Comparison of ENCODE assay signal across 9 cellular contexts in the genomic region with DNA sequence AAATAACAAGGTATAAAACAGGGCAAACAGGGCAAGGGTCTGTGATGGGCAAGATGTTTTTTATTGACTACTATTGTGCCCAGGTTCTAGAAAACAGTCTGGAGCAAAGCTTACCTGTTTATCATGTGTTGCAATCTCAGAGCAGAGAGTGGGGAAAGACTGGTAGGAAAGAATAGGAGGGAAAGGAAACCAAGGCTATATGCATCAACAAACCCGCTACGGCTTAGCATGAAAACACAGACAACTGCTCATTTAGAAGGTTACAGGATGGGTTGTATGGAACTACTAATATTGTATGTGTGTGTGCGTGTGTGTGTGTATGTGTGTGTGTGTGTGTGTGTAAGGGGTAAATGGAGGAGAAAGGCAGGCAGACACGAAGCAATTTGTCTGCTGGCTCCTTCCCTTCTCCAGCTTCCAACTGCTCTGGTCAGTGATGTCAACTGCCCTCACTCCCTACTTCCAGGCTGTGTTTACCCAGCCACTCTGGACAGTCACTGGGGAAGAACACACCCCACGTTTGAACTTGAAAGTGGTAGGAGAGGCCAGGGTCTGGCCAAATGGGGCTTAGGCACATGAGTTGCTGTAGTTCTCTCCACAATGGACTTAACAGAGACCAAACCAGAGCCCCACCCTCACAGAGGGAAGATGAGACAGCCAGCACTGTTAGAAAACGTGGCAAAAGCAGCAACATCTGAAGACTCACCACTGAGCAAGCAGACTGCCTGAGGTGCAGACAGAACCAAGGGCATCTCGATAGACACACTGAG. TPM values are rescaled to one million over a fixed set of nuclear protein-coding genes. Genes with fewer than 3 reads are reported as not detected.
DNase-seq lines count a peak whose midpoint lies in the region; ATAC-seq and TF ChIP-seq lines count a peak whose summit lies in the region.
"Had no signal": no experiment of that assay in that cellular context is flagged by ENCODE, and none has a peak within 500 bp of the region (broad histone marks: within the 10 kb centered on the region; RNA-seq: fewer than 3 reads in every experiment).

No MANE protein-coding gene starts in this region.

- H3K9me3 ChIP-seq in right lobe of liver (no peaks in the 10 kb centered on the region), tibial artery (no peaks in the 10 kb centered on the region), esophagus squamous epithelium (no peaks in the 10 kb centered on the region)

- intact Hi-C loops in right lobe of liver (cut with DNase I) (no loop called here), tibial artery (cut with DNase I; ENCODE audit: low total_unique reads) (no loop called here), esophagus squamous epithelium (cut with DNase I) (no loop called here)

- no peaks in the 10 kb centered on the region for H3K4me1 ChIP-seq in right lobe of liver
- peaks cover 0 to 60% (median 18%) of the 10 kb centered on the region in 4 donors for H3K4me1 ChIP-seq in tibial artery
- peaks cover under 1 to 22% (median 8%) of the 10 kb centered on the region in 3 donors for H3K4me1 ChIP-seq in esophagus squamous epithelium

- H3K36me3 ChIP-seq in right lobe of liver (no peaks in the 10 kb centered on the region), tibial artery (no peaks in the 10 kb centered on the region), esophagus squamous epithelium (no peaks in the 10 kb centered on the region)

- DNase-seq in NCI-H524 (lab: John Stamatoyannopoulos, UW), result peak; percentile 5 to 38
- no peak for DNase-seq in NCI-H524 treated with DMSO at 0.1 percent for 48 hours (lab: John Stamatoyannopoulos, UW)
- no peak for DNase-seq in right lobe of liver
- DNase-seq in tibial artery, result peak; percentile 54 to 68
- no peak for DNase-seq in esophagus squamous epithelium (lab: John Stamatoyannopoulos, UW)
- DNase-seq: ACHN had no signal

- no peak for TF ChIP-seq POLR2A in right lobe of liver (IDR thresholded peaks at IDR 0.05)
- no peak for TF ChIP-seq POLR2A in esophagus squamous epithelium (IDR thresholded peaks at IDR 0.05)

- ATAC-seq in right lobe of liver (peak; percentile 17 to 65 (median 46)), GM21737 (IDR thresholded peaks at IDR 0.05; ENCODE audit: unreplicated experiment) (no peak), HG03280 (IDR thresholded peaks at IDR 0.05; ENCODE audit: unreplicated experiment) (no peak)

- WGBS in right lobe of liver (ENCODE audit: insufficient coverage, low coverage, low lambda C conversion rate, missing lambda C conversion rate), result 52% methylated on average over 6 of the region's 7 CpGs
- WGBS in esophagus squamous epithelium, 2 donors, result 67 to 70% methylated on average over 7 of the region's 7 CpGs

- TF ChIP-seq CTCF in right lobe of liver (IDR thresholded peaks at IDR 0.05) (no peak), tibial artery (IDR thresholded peaks at IDR 0.05) (no peak), esophagus squamous epithelium (IDR thresholded peaks at IDR 0.05) (no peak)

- H3K27ac ChIP-seq in cingulate gyrus (ENCODE audit: low read depth, low read length), result peak overlapping the region; percentile 62
- no peak overlapping the region for H3K27ac ChIP-seq in right lobe of liver
- peak overlapping the region; percentile 8 to 34 for H3K27ac ChIP-seq in tibial artery
- H3K27ac ChIP-seq in esophagus squamous epithelium, result no peak overlapping the region

- H3K4me3 ChIP-seq in right lobe of liver, result no peak overlapping the region
- no peak overlapping the region for H3K4me3 ChIP-seq in tibial artery
- H3K4me3 ChIP-seq in esophagus squamous epithelium, result no peak overlapping the region

- H3K27me3 ChIP-seq in right lobe of liver (no peaks in the 10 kb centered on the region), tibial artery (no peaks in the 10 kb centered on the region), esophagus squamous epithelium (no peaks in the 10 kb centered on the region)

RNA-seq across cellular contexts. Expression of a gene that starts 47.0 kb away (rescaled TPM):
- 10 to 100 TPM in 1 of 6 experiments, 1 to 10 TPM in 5; 3.8 to 10.2 (median 4.5) TPM for total RNA-seq in right lobe of liver
- total RNA-seq in esophagus squamous epithelium, result 10 to 100 TPM in 2 of 4 donors, 1 to 10 TPM in 2; 4.6 to 23.7 (median 11.2) TPM

Comparison
In these comparisons a context has a peak if more than half of its experiments do, and no peak if none do; other contexts are left out.
1. DNase-seq: peak in NCI-H524 (2 of 2) and tibial artery (2 of 2); none in NCI-H524 treated with DMSO at 0.1 percent for 48 hours (single experiment), right lobe of liver (0 of 3) and esophagus squamous epithelium (single experiment).
2. H3K27ac ChIP-seq: peak in cingulate gyrus (single experiment) and tibial artery (2 of 2); none in right lobe of liver (0 of 3) and esophagus squamous epithelium (0 of 4).
3. ATAC-seq: peak in right lobe of liver (4 of 4); none in GM21737 (single experiment) and HG03280 (single experiment).